In the genomic region with DNA sequence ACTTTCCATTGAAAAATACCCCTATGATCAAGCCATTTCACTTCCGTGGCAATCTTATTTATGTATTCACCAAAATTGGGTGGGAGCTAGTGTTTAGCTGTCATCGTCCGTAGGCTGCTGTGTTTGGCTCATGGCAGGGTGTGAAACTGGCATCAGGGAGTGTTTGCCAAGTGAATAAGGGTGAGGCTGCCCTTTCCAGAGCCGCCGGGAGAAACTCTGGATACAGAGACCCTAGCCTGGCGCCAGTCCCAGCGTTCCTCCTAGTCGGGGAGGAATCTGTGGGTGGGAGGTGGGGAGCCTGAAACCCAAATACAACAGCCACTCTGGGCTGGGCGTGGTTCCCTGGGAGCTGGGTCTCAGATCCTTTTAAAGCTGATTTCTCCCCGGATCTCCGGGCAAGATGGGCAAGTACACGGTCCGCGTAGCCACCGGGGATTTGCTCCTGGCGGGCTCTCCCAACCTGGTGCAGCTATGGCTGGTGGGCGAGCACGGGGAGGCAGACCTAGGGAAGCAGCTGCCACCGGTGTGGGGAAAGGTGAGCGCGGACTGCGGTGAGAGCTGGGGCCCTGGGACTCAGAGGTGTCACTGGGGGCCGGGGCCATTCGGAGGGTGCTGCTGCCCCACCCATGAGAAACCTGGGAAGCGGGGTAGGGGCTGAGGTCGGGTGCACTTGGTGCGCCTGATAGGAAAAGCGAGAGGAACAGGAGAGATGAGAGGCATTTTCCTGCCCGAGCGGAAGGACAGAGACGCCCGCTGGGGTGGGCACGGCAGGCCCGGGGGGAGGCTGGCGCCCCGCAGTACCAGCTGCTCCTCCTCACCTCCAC, we compare ENCODE assay signal across 17 cellular contexts.
DNase-seq lines count a peak whose midpoint lies in the region; ATAC-seq and TF ChIP-seq lines count a peak whose summit lies in the region.
"Had no signal": no experiment of that assay in that cellular context is flagged by ENCODE, and none has a peak within 500 bp of the region (broad histone marks: within the 10 kb centered on the region; RNA-seq: fewer than 3 reads in every experiment).

No MANE protein-coding gene starts in this region.

- H3K4me3 ChIP-seq in left ventricle myocardium inferior (peak overlapping the region; percentile 12), heart right ventricle (peak overlapping the region in 1 of 10 donors; percentile 20), esophagus squamous epithelium (peak overlapping the region in 3 of 4 donors; percentile 21 to 50 (median 35)), lower lobe of right lung (no peak overlapping the region)
- H3K4me3 ChIP-seq in effector memory CD4-positive, alpha-beta T cell (ENCODE audit: insufficient read depth, low read depth, low read length, poor library complexity, severe bottlenecking): no peak overlapping the region
- H3K4me3 ChIP-seq: BLaER1, GM12878 had no signal

- H3K4me1 ChIP-seq in left ventricle myocardium inferior (peaks cover 12% of the 10 kb centered on the region), heart right ventricle (peaks cover 0 to 9% (median 6%) of the 10 kb centered on the region in 9 donors), esophagus squamous epithelium (peaks cover 4 to 16% (median 8%) of the 10 kb centered on the region in 3 donors), lower lobe of right lung (peaks cover 5% of the 10 kb centered on the region)
- no peaks in the 10 kb centered on the region for H3K4me1 ChIP-seq in effector memory CD4-positive, alpha-beta T cell (ENCODE audit: control insufficient read depth, insufficient read depth, low read length, poor library complexity, severe bottlenecking)
- H3K4me1 ChIP-seq: BLaER1 had no signal

- ATAC-seq in heart right ventricle: no peak
- ATAC-seq in lower lobe of right lung: peak; percentile 14 to 25
- no peak for ATAC-seq in SK-N-SH treated with all-trans-retinoic acid at 6 μM for 48 hours
- no peak for ATAC-seq in HG02623 (IDR thresholded peaks at IDR 0.05; ENCODE audit: unreplicated experiment)
- ATAC-seq: activated CD4-positive, CD25-positive, alpha-beta regulatory T cell treated with anti-CD3 and anti-CD28 coated beads, Interleukin-2, amount 50 U/mL, for 24 hours; activated T-cell treated with anti-CD3 and anti-CD28 coated beads, Interleukin-2, amount 50 U/mL, for 72 hours; GM12878 had no signal

- H3K27me3 ChIP-seq in left ventricle myocardium inferior (ENCODE audit: low read depth) (peaks cover 90% of the 10 kb centered on the region), heart right ventricle (peaks cover 5 to 74% (median 61%) of the 10 kb centered on the region in 7 donors), esophagus squamous epithelium (peaks cover 0 to 79% (median 0%) of the 10 kb centered on the region in 4 donors), lower lobe of right lung (ENCODE audit: low read depth) (peaks cover 33% of the 10 kb centered on the region)
- H3K27me3 ChIP-seq in effector memory CD4-positive, alpha-beta T cell (replicated peaks; ENCODE audit: control insufficient read depth, insufficient read depth, low read length, poor library complexity, severe bottlenecking): no peaks in the 10 kb centered on the region

- no peak for TF ChIP-seq POLR2A in esophagus squamous epithelium (IDR thresholded peaks at IDR 0.05)

- DNase-seq in left ventricle myocardium inferior: no peak
- no peak for DNase-seq in heart right ventricle
- DNase-seq in esophagus squamous epithelium (lab: John Stamatoyannopoulos, UW): no peak
- DNase-seq in lower lobe of right lung: no peak
- no peak for DNase-seq in NCI-H1048 (lab: John Stamatoyannopoulos, UW)
- DNase-seq in effector memory CD4-positive, alpha-beta T cell: no peak
- DNase-seq: HCEC 1CT, naive B cell, NCI-H2029 treated with DMSO at 0.1 percent for 48 hours, T1000 had no signal

- intact Hi-C loops in left ventricle myocardium inferior (cut with micrococcal nuclease): no loop called here
- intact Hi-C loops in heart right ventricle (cut with DNase I): loop anchor here in 3 of 10 donors (10.0 kb wide), 1 partner anchor 229 kb away; no protein-coding TSS in a partner anchor
- intact Hi-C loops in esophagus squamous epithelium (cut with DNase I): no loop called here
- intact Hi-C loops in lower lobe of right lung (cut with DNase I): no loop called here

- H3K36me3 ChIP-seq in left ventricle myocardium inferior (no peaks in the 10 kb centered on the region), heart right ventricle (no peaks in the 10 kb centered on the region), esophagus squamous epithelium (peaks cover 0 to 2% (median 0%) of the 10 kb centered on the region in 3 donors), lower lobe of right lung (no peaks in the 10 kb centered on the region)
- H3K36me3 ChIP-seq in effector memory CD4-positive, alpha-beta T cell (ENCODE audit: control insufficient read depth, insufficient read depth, low read length): no peaks in the 10 kb centered on the region
- H3K36me3 ChIP-seq: BLaER1 had no signal

- H3K9me3 ChIP-seq in left ventricle myocardium inferior (replicated peaks): peaks cover 5% of the 10 kb centered on the region
- H3K9me3 ChIP-seq in heart right ventricle: peaks cover 0 to 3% (median 0%) of the 10 kb centered on the region in 11 donors
- H3K9me3 ChIP-seq in esophagus squamous epithelium: no peaks in the 10 kb centered on the region
- no peaks in the 10 kb centered on the region for H3K9me3 ChIP-seq in lower lobe of right lung
- no peaks in the 10 kb centered on the region for H3K9me3 ChIP-seq in effector memory CD4-positive, alpha-beta T cell (ENCODE audit: control insufficient read depth, low read length)

- H3K27ac ChIP-seq in left ventricle myocardium inferior (replicated peaks) (no peak overlapping the region), heart right ventricle (no peak overlapping the region), esophagus squamous epithelium (no peak overlapping the region), lower lobe of right lung (no peak overlapping the region)
- H3K27ac ChIP-seq in effector memory CD4-positive, alpha-beta T cell (ENCODE audit: insufficient read depth, low read length, poor library complexity, severe bottlenecking): no peak overlapping the region
- H3K27ac ChIP-seq: BLaER1, HL-60 had no signal

- TF ChIP-seq CTCF in left ventricle myocardium inferior (IDR thresholded peaks at IDR 0.05; ENCODE audit: borderline replicate concordance) (no peak), heart right ventricle (IDR thresholded peaks at IDR 0.05) (no peak), esophagus squamous epithelium (IDR thresholded peaks at IDR 0.05) (no peak), lower lobe of right lung (IDR thresholded peaks at IDR 0.05) (no peak)

- 7 to 13% methylated on average over 36 of the region's 36 CpGs for WGBS in heart right ventricle, 2 donors
- WGBS in esophagus squamous epithelium, 2 donors: 36 to 39% methylated on average over 17 to 22 of the region's 36 CpGs

TF ChIP-seq in SK-N-SH treated with all-trans-retinoic acid at 6 μM for 48 hours, 23 proteins besides CTCF, POLR2A, EP300 and RAD21 (continues in another document):
- TF ChIP-seq ZNF70 (CRISPR knock-in tag; IDR thresholded peaks at IDR 0.05) (no peak), ZFP30 (CRISPR knock-in tag; IDR thresholded peaks at IDR 0.05) (no peak), PPARA (CRISPR knock-in tag; IDR thresholded peaks at IDR 0.05; ENCODE audit: borderline replicate concordance) (no peak), TOX (CRISPR knock-in tag; IDR thresholded peaks at IDR 0.05; ENCODE audit: borderline replicate concordance) (no peak), ZNF8 (CRISPR knock-in tag; IDR thresholded peaks at IDR 0.05) (no peak), TCF4 (CRISPR knock-in tag; IDR thresholded peaks at IDR 0.05; ENCODE audit: borderline replicate concordance) (no peak), ISL1 (CRISPR knock-in tag; IDR thresholded peaks at IDR 0.05) (no peak)
- TF ChIP-seq, protein P1, sequence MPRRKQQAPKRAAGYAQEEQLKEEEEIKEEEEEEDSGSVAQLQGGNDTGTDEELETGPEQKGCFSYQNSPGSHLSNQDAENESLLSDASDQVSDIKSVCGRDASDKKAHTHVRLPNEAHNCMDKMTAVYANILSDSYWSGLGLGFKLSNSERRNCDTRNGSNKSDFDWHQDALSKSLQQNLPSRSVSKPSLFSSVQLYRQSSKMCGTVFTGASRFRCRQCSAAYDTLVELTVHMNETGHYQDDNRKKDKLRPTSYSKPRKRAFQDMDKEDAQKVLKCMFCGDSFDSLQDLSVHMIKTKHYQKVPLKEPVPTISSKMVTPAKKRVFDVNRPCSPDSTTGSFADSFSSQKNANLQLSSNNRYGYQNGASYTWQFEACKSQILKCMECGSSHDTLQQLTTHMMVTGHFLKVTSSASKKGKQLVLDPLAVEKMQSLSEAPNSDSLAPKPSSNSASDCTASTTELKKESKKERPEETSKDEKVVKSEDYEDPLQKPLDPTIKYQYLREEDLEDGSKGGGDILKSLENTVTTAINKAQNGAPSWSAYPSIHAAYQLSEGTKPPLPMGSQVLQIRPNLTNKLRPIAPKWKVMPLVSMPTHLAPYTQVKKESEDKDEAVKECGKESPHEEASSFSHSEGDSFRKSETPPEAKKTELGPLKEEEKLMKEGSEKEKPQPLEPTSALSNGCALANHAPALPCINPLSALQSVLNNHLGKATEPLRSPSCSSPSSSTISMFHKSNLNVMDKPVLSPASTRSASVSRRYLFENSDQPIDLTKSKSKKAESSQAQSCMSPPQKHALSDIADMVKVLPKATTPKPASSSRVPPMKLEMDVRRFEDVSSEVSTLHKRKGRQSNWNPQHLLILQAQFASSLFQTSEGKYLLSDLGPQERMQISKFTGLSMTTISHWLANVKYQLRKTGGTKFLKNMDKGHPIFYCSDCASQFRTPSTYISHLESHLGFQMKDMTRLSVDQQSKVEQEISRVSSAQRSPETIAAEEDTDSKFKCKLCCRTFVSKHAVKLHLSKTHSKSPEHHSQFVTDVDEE (CRISPR knock-in tag; IDR thresholded peaks at IDR 0.05): no peak
- TF ChIP-seq, protein P2, sequence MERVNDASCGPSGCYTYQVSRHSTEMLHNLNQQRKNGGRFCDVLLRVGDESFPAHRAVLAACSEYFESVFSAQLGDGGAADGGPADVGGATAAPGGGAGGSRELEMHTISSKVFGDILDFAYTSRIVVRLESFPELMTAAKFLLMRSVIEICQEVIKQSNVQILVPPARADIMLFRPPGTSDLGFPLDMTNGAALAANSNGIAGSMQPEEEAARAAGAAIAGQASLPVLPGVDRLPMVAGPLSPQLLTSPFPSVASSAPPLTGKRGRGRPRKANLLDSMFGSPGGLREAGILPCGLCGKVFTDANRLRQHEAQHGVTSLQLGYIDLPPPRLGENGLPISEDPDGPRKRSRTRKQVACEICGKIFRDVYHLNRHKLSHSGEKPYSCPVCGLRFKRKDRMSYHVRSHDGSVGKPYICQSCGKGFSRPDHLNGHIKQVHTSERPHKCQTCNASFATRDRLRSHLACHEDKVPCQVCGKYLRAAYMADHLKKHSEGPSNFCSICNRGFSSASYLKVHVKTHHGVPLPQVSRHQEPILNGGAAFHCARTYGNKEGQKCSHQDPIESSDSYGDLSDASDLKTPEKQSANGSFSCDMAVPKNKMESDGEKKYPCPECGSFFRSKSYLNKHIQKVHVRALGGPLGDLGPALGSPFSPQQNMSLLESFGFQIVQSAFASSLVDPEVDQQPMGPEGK (CRISPR knock-in tag; IDR thresholded peaks at IDR 0.05; ENCODE audit: borderline replicate concordance): no peak

Comparison
In these comparisons a context has a peak if more than half of its experiments do, and no peak if none do; other contexts are left out.
1. H3K4me3 ChIP-seq: peak in left ventricle myocardium inferior (single experiment) and esophagus squamous epithelium (3 of 4); none in lower lobe of right lung (single experiment) and effector memory CD4-positive, alpha-beta T cell (single experiment).
2. ATAC-seq: peak in lower lobe of right lung (2 of 2); none in heart right ventricle (0 of 8), SK-N-SH treated with all-trans-retinoic acid at 6 μM for 48 hours (single experiment) and HG02623 (single experiment).